ENCODE assay signal across 2 cellular contexts in genomic region chr9:112887377-112887776, GRCh38.
TF ChIP-seq lines count a peak whose summit lies in the region.

No MANE protein-coding gene starts in this region.

TF ChIP-seq in IMR-90, 13 proteins besides CTCF, POLR2A, EP300 and RAD21:
- TF ChIP-seq USF2 (IDR thresholded peaks at IDR 0.05; ENCODE audit: low read depth, low read length) (no peak), BHLHE40 (IDR thresholded peaks at IDR 0.05; ENCODE audit: low read depth, low read length) (no peak), NFE2L2 (IDR thresholded peaks at IDR 0.05; ENCODE audit: low read depth, low read length) (no peak), FOS (IDR thresholded peaks at IDR 0.05; ENCODE audit: low read depth, low read length) (no peak), CEBPB (IDR thresholded peaks at IDR 0.05; ENCODE audit: low read depth, low read length) (no peak), ELK1 (IDR thresholded peaks at IDR 0.05; ENCODE audit: borderline replicate concordance, low read depth, low read length) (no peak), RFX5 (IDR thresholded peaks at IDR 0.05; ENCODE audit: low read depth, low read length) (no peak), RCOR1 (IDR thresholded peaks at IDR 0.05; ENCODE audit: insufficient replicate concordance, low read length) (no peak), MXI1 (IDR thresholded peaks at IDR 0.05; ENCODE audit: borderline replicate concordance, low read depth, low read length) (no peak), SMC3 (IDR thresholded peaks at IDR 0.05; ENCODE audit: low read depth, low read length) (no peak), MAZ (IDR thresholded peaks at IDR 0.05; ENCODE audit: borderline replicate concordance, low read depth, low read length) (no peak), MAFK (IDR thresholded peaks at IDR 0.05; ENCODE audit: low read depth, low read length) (no peak), CHD1 (IDR thresholded peaks at IDR 0.05; ENCODE audit: low read depth, low read length) (no peak)
TF ChIP-seq in IMR-90: peak in this region for 0.

TF ChIP-seq in GM12878, 131 proteins besides CTCF, POLR2A, EP300 and RAD21:
- no peak for TF ChIP-seq POLR2AphosphoS5 (IDR thresholded peaks at IDR 0.05; ENCODE audit: low read length)
- no peak for TF ChIP-seq NKRF (conservative IDR thresholded peaks at IDR 0.05)
- no peak for TF ChIP-seq E4F1 (IDR thresholded peaks at IDR 0.05; ENCODE audit: borderline replicate concordance, partially characterized antibody)
- TF ChIP-seq CEBPZ (IDR thresholded peaks at IDR 0.05; ENCODE audit: low read depth, low read length): no peak
- TF ChIP-seq FOXM1 (IDR thresholded peaks at IDR 0.05; ENCODE audit: low read depth, low read length): no peak
- no peak for TF ChIP-seq EGR1 (IDR thresholded peaks at IDR 0.05; ENCODE audit: borderline replicate concordance in 1 of 2, low read depth in 2 of 2, low read length in 2 of 2)
- no peak for TF ChIP-seq IKZF1 (conservative IDR thresholded peaks at IDR 0.05)
- TF ChIP-seq ETV6 (conservative IDR thresholded peaks at IDR 0.05 in 1 of 2, IDR thresholded peaks at IDR 0.05 in 1 of 2; ENCODE audit: borderline replicate concordance in 1 of 2, low read depth in 1 of 2): no peak
- no peak for TF ChIP-seq IRF4 (IDR thresholded peaks at IDR 0.05; ENCODE audit: low read depth, low read length)
- TF ChIP-seq YY1 (IDR thresholded peaks at IDR 0.05; ENCODE audit: low read depth, low read length): no peak
- TF ChIP-seq NR2F1 (conservative IDR thresholded peaks at IDR 0.05): no peak
- TF ChIP-seq HDAC2 (IDR thresholded peaks at IDR 0.05): no peak
- TF ChIP-seq TAF1 (IDR thresholded peaks at IDR 0.05; ENCODE audit: borderline replicate concordance, low read depth, low read length): no peak
- no peak for TF ChIP-seq SIX5 (IDR thresholded peaks at IDR 0.05; ENCODE audit: low read depth, low read length, severe bottlenecking)
